ENCODE assay signal across 8 cellular contexts in the genomic region with DNA sequence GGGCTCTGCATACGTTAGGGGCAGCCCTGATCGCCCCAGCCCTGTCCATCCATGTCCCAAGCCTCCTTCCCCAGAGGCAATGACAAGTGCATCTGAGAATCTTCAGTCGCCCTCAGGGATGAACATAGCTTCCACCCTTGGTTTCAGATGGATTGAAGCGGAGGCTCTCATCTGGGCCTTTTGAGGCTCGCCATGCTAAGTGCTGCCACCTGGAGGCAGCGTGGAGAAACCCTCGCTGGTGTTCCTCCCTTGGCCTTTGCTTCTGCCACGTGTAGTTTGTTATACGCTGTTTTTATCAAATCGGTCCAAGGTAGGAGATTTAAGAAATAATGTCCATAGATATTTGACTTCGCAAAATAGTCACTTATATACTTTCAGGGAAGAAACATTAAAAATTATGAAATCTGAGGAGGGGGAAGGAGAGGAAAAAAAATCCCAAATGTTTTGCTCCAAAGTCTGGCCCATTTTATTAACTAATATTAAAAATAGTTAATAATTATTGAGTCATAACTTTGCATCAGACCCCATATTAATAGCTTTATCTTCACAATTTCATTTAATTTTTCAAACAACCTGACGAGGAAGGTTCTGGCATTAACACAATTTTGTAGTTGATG. TPM values are rescaled to one million over a fixed set of nuclear protein-coding genes. Genes with fewer than 3 reads are reported as not detected.
DNase-seq lines count a peak whose midpoint lies in the region; ATAC-seq and TF ChIP-seq lines count a peak whose summit lies in the region.

No MANE protein-coding gene starts in this region.

- no peak overlapping the region for H3K27ac ChIP-seq in right lobe of liver

- TF ChIP-seq CTCF in AG04449 (IDR thresholded peaks at IDR 0.05; ENCODE audit: insufficient read depth, low read length, missing control alignments): peak; percentile 89
- peak; percentile 69 to 95 (median 90) for TF ChIP-seq CTCF in right lobe of liver (IDR thresholded peaks at IDR 0.05)

- TF ChIP-seq POLR2A in right lobe of liver (IDR thresholded peaks at IDR 0.05): no peak

- ATAC-seq in GM18498 (IDR thresholded peaks at IDR 0.05; ENCODE audit: unreplicated experiment) (peak; percentile 88), HG02938 (IDR thresholded peaks at IDR 0.05; ENCODE audit: unreplicated experiment) (peak; percentile 90), right lobe of liver (peak; percentile 96 to 100 (median 98))

- intact Hi-C loops in right lobe of liver (cut with DNase I): no loop called here

- no peaks in the 10 kb centered on the region for H3K36me3 ChIP-seq in right lobe of liver

- DNase-seq in AG04449 (ENCODE audit: low read depth, low spot score): peak; percentile 3
- peak; percentile 18 for DNase-seq in NCI-H2171 treated with DMSO at 0.1 percent for 48 hours (lab: John Stamatoyannopoulos, UW)
- DNase-seq in activated CD4-positive, alpha-beta T cell treated with anti-CD3 and anti-CD28 coated beads for 1 hour: peak; percentile 29
- peak; percentile 17 for DNase-seq in cerebellum (ENCODE audit: low spot score)
- DNase-seq in right lobe of liver: peak; percentile 69 to 73 (median 72)
- peak; percentile 14 for DNase-seq in stimulated activated CD8-positive, alpha-beta memory T cell treated with anti-CD3 and anti-CD28 coated beads, Interleukin-15, amount 100 ng/mL, for 1 hour (ENCODE audit: low read depth)

- CTCF ChIA-PET in AG04449 (lab: Yijun Ruan, JAX): interaction anchor here (0.6 to 9.6 kb wide), 37 partner anchors 11 to 933 kb away, joined by 3 to 166 read pairs (median 4); a partner anchor contains a TSS

- POLR2A ChIA-PET in AG04449 (lab: Yijun Ruan, JAX): no interaction called here

- 17% methylated on average over 11 of the region's 12 CpGs for WGBS in right lobe of liver (ENCODE audit: insufficient coverage, low coverage, low lambda C conversion rate, missing lambda C conversion rate)

- no peaks in the 10 kb centered on the region for H3K9me3 ChIP-seq in right lobe of liver

- no peaks in the 10 kb centered on the region for H3K27me3 ChIP-seq in right lobe of liver

- H3K4me3 ChIP-seq in AG04449 (ENCODE audit: low read depth, low read length): no peak overlapping the region
- H3K4me3 ChIP-seq in right lobe of liver: no peak overlapping the region

- H3K4me1 ChIP-seq in right lobe of liver: no peaks in the 10 kb centered on the region

RNA-seq across cellular contexts. Expression of a gene that starts 28.8 kb away (rescaled TPM):
- total RNA-seq in cerebellum (not detected), right lobe of liver (not detected)

RNA-seq across cellular contexts. Expression of a gene that starts 54.2 kb away (rescaled TPM):
- total RNA-seq in cerebellum (184 TPM), right lobe of liver (10 to 100 TPM; 39.8 to 81.9 (median 54.3) TPM)

RNA-seq across cellular contexts. Expression of a gene that starts 59.6 kb away (rescaled TPM):
- total RNA-seq in cerebellum (0.18 TPM), right lobe of liver (not detected)

Comparison
In these comparisons a context has a peak if more than half of its experiments do, and no peak if none do; other contexts are left out.
1. DNase-seq: peak in every context shown above with its lines; median percentile 72 in right lobe of liver; 29 in activated CD4-positive, alpha-beta T cell treated with anti-CD3 and anti-CD28 coated beads for 1 hour; 18 in NCI-H2171 treated with DMSO at 0.1 percent for 48 hours; 17 in cerebellum; 14 in stimulated activated CD8-positive, alpha-beta memory T cell treated with anti-CD3 and anti-CD28 coated beads, Interleukin-15, amount 100 ng/mL, for 1 hour; 3 in AG04449.